Comparison of ENCODE assay signal across 1 cellular context in genomic region chrX:47658684-47659515, GRCh38.
TF ChIP-seq lines count a peak whose summit lies in the region.

UXT (minus strand) TSS chrX:47659180; CDS start chrX:47658927, 253 bp downstream.

TF ChIP-seq in neural cell, 6 proteins besides CTCF, POLR2A, EP300 and RAD21 (continued from another document):
- TF ChIP-seq MXI1 (conservative IDR thresholded peaks at IDR 0.05; ENCODE audit: poor library complexity, severe bottlenecking) (peak; percentile 80), SMC3 (conservative IDR thresholded peaks at IDR 0.05; ENCODE audit: poor library complexity) (peak; percentile 26), EZH2 (IDR thresholded peaks at IDR 0.05; ENCODE audit: borderline replicate concordance, insufficient read depth, low read length, poor library complexity, severe bottlenecking) (no peak), POLR2AphosphoS5 (IDR thresholded peaks at IDR 0.05) (no peak), TAF1 (IDR thresholded peaks at IDR 0.05; ENCODE audit: low read depth) (peak; percentile 33)
